In genomic region chr2:170291474-170291873, GRCh38 we compare ENCODE assay signal across 11 cellular contexts.
"Had no signal": no experiment of that assay in that cellular context is flagged by ENCODE, and none has a peak within 500 bp of the region (broad histone marks: within the 10 kb centered on the region; RNA-seq: fewer than 3 reads in every experiment).

No MANE protein-coding gene starts in this region.

- H3K4me2 ChIP-seq: GM23338 had no signal

- H3K4me1 ChIP-seq: HAP-1 had no signal

- H3K27ac ChIP-seq: GM23248 had no signal

- H3K9me3 ChIP-seq: HAP-1 had no signal

- ATAC-seq: GM23338, HCT116 had no signal

- DNase-seq: GM23248, GOT3, H7, H9, HCEC 1CT, HFFc6 had no signal

- H2AFZ ChIP-seq: GM23248, GM23338 had no signal

- H3K9ac ChIP-seq: GM23248 had no signal

- FAIRE-seq: H1, H54 had no signal

- H3K4me3 ChIP-seq: GM23248, GM23338, HAP-1 had no signal

- H3K36me3 ChIP-seq: HAP-1 had no signal
